Comparison of ENCODE assay signal across 23 cellular contexts in genomic region chr16:27491894-27492587, GRCh38. TPM values are rescaled to one million over a fixed set of nuclear protein-coding genes. Genes with fewer than 3 reads are reported as not detected.
DNase-seq lines count a peak whose midpoint lies in the region; ATAC-seq, FAIRE-seq and TF ChIP-seq lines count a peak whose summit lies in the region.
"Had no signal": no experiment of that assay in that cellular context is flagged by ENCODE, and none has a peak within 500 bp of the region (broad histone marks: within the 10 kb centered on the region; RNA-seq: fewer than 3 reads in every experiment).

No MANE protein-coding gene starts in this region.

- peaks cover 34% of the 10 kb centered on the region for H3K36me3 Mint-ChIP-seq in astrocyte (ENCODE audit: low read depth, unreplicated experiment)

- no peak overlapping the region for H2BK20ac ChIP-seq in IMR-90 (ENCODE audit: low read depth, low read length)

- BruUV-seq in IMR-90 (replicated peaks; lab: Mats Ljungman, UMichigan), result no TSS peak

- intact Hi-C loops in IMR-90 (cut with micrococcal nuclease) (loop anchor here (5.0 kb wide), 1 partner anchor 50 kb away; no protein-coding TSS in a partner anchor), spleen (cut with DNase I; ENCODE audit: low total_unique reads) (no loop called here)

- no peak overlapping the region for H2BK120ac ChIP-seq in IMR-90 (ENCODE audit: low read depth, low read length)

- 0 out of 2 replicates have a peak overlapping the region, but pooled peaks have one; percentile 0 for H3K14ac ChIP-seq in IMR-90 (replicated peaks; ENCODE audit: low read depth, low read length)

- H2AK5ac ChIP-seq in IMR-90 (ENCODE audit: low read depth, low read length), result no peak overlapping the region

- H3K18ac ChIP-seq in IMR-90 (ENCODE audit: low read depth, low read length), result no peak overlapping the region

- no peak overlapping the region for H3K27ac Mint-ChIP-seq in astrocyte (ENCODE audit: unreplicated experiment)
- H3K27ac Mint-ChIP-seq: activated CD8-positive, alpha-beta memory T cell treated with anti-CD3 and anti-CD28 coated beads, Interleukin-2, amount 10 ng/mL, durations not matched to agents 7 days and 5 days; B cell had no signal

- TF ChIP-seq CTCF in IMR-90 (conservative IDR thresholded peaks at IDR 0.05; ENCODE audit: low read depth, low read length), result no peak
- no peak for TF ChIP-seq CTCF in astrocyte (IDR thresholded peaks at IDR 0.05; ENCODE audit: insufficient read depth, low read depth, low read length)
- peak in 1 of 11 experiments; percentile 5 for TF ChIP-seq CTCF in spleen (IDR thresholded peaks at IDR 0.05 in 8 of 11, conservative IDR thresholded peaks at IDR 0.05 in 3 of 11)

- TF ChIP-seq RAD21 in IMR-90 (IDR thresholded peaks at IDR 0.05; ENCODE audit: low read length), result no peak

- H3K9me3 ChIP-seq in IMR-90 (ENCODE audit: control insufficient read depth, insufficient read depth, low read length), result no peaks in the 10 kb centered on the region
- H3K9me3 ChIP-seq in astrocyte (ENCODE audit: insufficient read depth, low read depth, low read length), result no peaks in the 10 kb centered on the region
- no peaks in the 10 kb centered on the region for H3K9me3 ChIP-seq in spleen
- H3K9me3 ChIP-seq: testis had no signal

- no peak overlapping the region for H3K23ac ChIP-seq in IMR-90 (ENCODE audit: low read depth, low read length)

- peaks cover 2% of the 10 kb centered on the region for H3K79me2 ChIP-seq in astrocyte (ENCODE audit: insufficient read depth, low read length)

- H4K5ac ChIP-seq in IMR-90 (ENCODE audit: low read depth, low read length), result no peak overlapping the region

- H2AFZ ChIP-seq in IMR-90 (replicated peaks; ENCODE audit: low read length, poor library complexity) (no peak overlapping the region), astrocyte (ENCODE audit: low read depth, low read length) (no peak overlapping the region)
- H2AFZ ChIP-seq: PC-9 had no signal

- H3K9ac ChIP-seq in IMR-90 (ENCODE audit: low read depth, low read length) (no peak overlapping the region), astrocyte (ENCODE audit: low read length) (no peak overlapping the region)

- 0 out of 2 replicates have a peak overlapping the region, but pooled peaks have one; percentile 3 for H3K4ac ChIP-seq in IMR-90 (ENCODE audit: low read depth, low read length)

- DNase-seq in IMR-90, result no peak
- DNase-seq in astrocyte (ENCODE audit: low read depth), result no peak
- peak; percentile 73 for DNase-seq in islet precursor cell
- DNase-seq in spleen, result peak; percentile 66
- DNase-seq in NCI-H226, result no peak
- no peak for DNase-seq in HuH-7.5 (ENCODE audit: low spot score)
- DNase-seq in stimulated activated naive CD8-positive, alpha-beta T cell treated with anti-CD3 and anti-CD28 coated beads, Interleukin-15, Interleukin-2, amounts not matched to agents 100 U/mL and 50 U/mL, for 24 hours, result no peak
- DNase-seq in middle frontal gyrus (ENCODE audit: extremely low spot score, low spot score), result no peak
- DNase-seq: activated CD4-positive, CD25-positive, alpha-beta regulatory T cell; activated CD8-positive, alpha-beta memory T cell treated with anti-CD3 and anti-CD28 coated beads, Interleukin-2, amount 10 ng/mL, durations not matched to agents 7 days and 5 days; activated effector memory CD4-positive, alpha-beta T cell treated with Interleukin-2 at 50 U/mL for 16 hours; anterior cingulate cortex; Calu3; foreskin fibroblast; NCI-H1048; NCI-H2107; NCI-H69; PC-9; stimulated activated CD4-positive, alpha-beta T cell treated with anti-CD3 and anti-CD28 coated beads, Interleukin-4, amount 100 ng/mL, for 1 hour; testis had no signal

- in situ Hi-C loops in IMR-90 (cut with MboI; ENCODE audit: low sequenced_read_pairs), result no loop called here

- H3K27ac ChIP-seq in IMR-90 (ENCODE audit: insufficient read depth, low read length) (no peak overlapping the region), astrocyte (ENCODE audit: low read depth, low read length) (peak overlapping the region; percentile 30), spleen (peak overlapping the region in 5 of 8 donors; percentile 33 to 78 (median 52))
- H3K27ac ChIP-seq: PC-9, testis had no signal

- no peak overlapping the region for H2BK15ac ChIP-seq in IMR-90 (ENCODE audit: low read depth, low read length)

- TF ChIP-seq POLR2A in IMR-90 (IDR thresholded peaks at IDR 0.05; ENCODE audit: low read depth, low read length) (no peak), spleen (IDR thresholded peaks at IDR 0.05) (no peak)

- no peak for ATAC-seq in IMR-90 (ENCODE audit: low read depth)
- ATAC-seq in stimulated activated naive CD8-positive, alpha-beta T cell treated with anti-CD3 and anti-CD28 coated beads, Interleukin-15, Interleukin-2, amounts not matched to agents 100 U/mL and 50 U/mL, for 24 hours, result no peak
- ATAC-seq: activated CD8-positive, alpha-beta memory T cell treated with anti-CD3 and anti-CD28 coated beads, Interleukin-2, amount 10 ng/mL, durations not matched to agents 7 days and 5 days; HCT116 had no signal

- peaks cover 4 to 18% of the 10 kb centered on the region in 2 experiments; a peak in 1 of 4 replicates for H3K79me1 ChIP-seq in IMR-90 (ENCODE audit: low read depth in 1 of 2, low read length in 2 of 2)

- no peaks in the 10 kb centered on the region for H3K27me3 ChIP-seq in IMR-90 (ENCODE audit: control insufficient read depth, insufficient read depth, low read length)
- H3K27me3 ChIP-seq in astrocyte (ENCODE audit: insufficient read depth, low read length), result no peaks in the 10 kb centered on the region
- no peaks in the 10 kb centered on the region for H3K27me3 ChIP-seq in spleen (replicated peaks in 1 of 7)
- H3K27me3 ChIP-seq: testis had no signal

- peaks cover 13% of the 10 kb centered on the region for H3K9me1 ChIP-seq in IMR-90 (ENCODE audit: insufficient read depth, low read length)

- no peaks in the 10 kb centered on the region for H3K27me3 Mint-ChIP-seq in astrocyte (ENCODE audit: low read depth, unreplicated experiment)
- H3K27me3 Mint-ChIP-seq: activated CD8-positive, alpha-beta memory T cell treated with anti-CD3 and anti-CD28 coated beads, Interleukin-2, amount 10 ng/mL, durations not matched to agents 7 days and 5 days; B cell had no signal

- H3K4me2 ChIP-seq in IMR-90 (ENCODE audit: low read depth, low read length) (no peak overlapping the region), astrocyte (ENCODE audit: low read length) (peak overlapping the region; percentile 22)
- H3K4me2 ChIP-seq: PC-9 had no signal

- peaks cover 12% of the 10 kb centered on the region for H3K4me1 ChIP-seq in IMR-90 (ENCODE audit: control insufficient read depth, insufficient read depth, low read length)
- H3K4me1 ChIP-seq in astrocyte (ENCODE audit: insufficient read depth, low read length), result peaks cover 29% of the 10 kb centered on the region
- no peaks in the 10 kb centered on the region for H3K4me1 ChIP-seq in spleen
- H3K4me1 ChIP-seq: testis had no signal

- H4K20me1 ChIP-seq in IMR-90 (ENCODE audit: insufficient read depth, low read length) (no peaks in the 10 kb centered on the region), astrocyte (ENCODE audit: insufficient read depth, low read length) (peaks cover 3% of the 10 kb centered on the region)

- no peaks in the 10 kb centered on the region for H3K9me3 Mint-ChIP-seq in astrocyte (ENCODE audit: unreplicated experiment)

- H3K4me3 ChIP-seq in IMR-90 (ENCODE audit: insufficient read depth, low read depth, low read length), result no peak overlapping the region
- no peak overlapping the region for H3K4me3 ChIP-seq in astrocyte (ENCODE audit: insufficient read depth, low read depth, low read length)
- no peak overlapping the region for H3K4me3 ChIP-seq in spleen
- H3K4me3 ChIP-seq: PC-9, testis had no signal

- no peak overlapping the region; the same call in 1 of the 2 replicates for H4K91ac ChIP-seq in IMR-90 (ENCODE audit: insufficient read depth, low read depth, low read length)

- no peak overlapping the region for H2BK5ac ChIP-seq in IMR-90 (ENCODE audit: low read depth, low read length, poor library complexity, severe bottlenecking)

- POLR2A ChIA-PET in IMR-90 (lab: Charles Lee; ENCODE audit: unreplicated experiment), result no interaction called here

- WGBS in IMR-90 (ENCODE audit: extremely low coverage in 2 of 2, insufficient read length in 1 of 2), 2 experiments, result 97% methylated on average over 7 of the region's 16 CpGs; no CpG with 5 or more reads in 1 of the 2 experiments
- 81 to 91% (median 88%) methylated on average over 14 to 16 of the region's 16 CpGs for WGBS in spleen, 5 donors

- no peak overlapping the region for H3K4me3 Mint-ChIP-seq in astrocyte (ENCODE audit: unreplicated experiment)
- H3K4me3 Mint-ChIP-seq: activated CD8-positive, alpha-beta memory T cell treated with anti-CD3 and anti-CD28 coated beads, Interleukin-2, amount 10 ng/mL, durations not matched to agents 7 days and 5 days; B cell had no signal

- dilution Hi-C loops in IMR-90 (cut with HindIII; ENCODE audit: low sequenced_read_pairs, unreplicated experiment), result no loop called here

- no peak overlapping the region for H2AK9ac ChIP-seq in IMR-90 (replicated peaks; ENCODE audit: low read depth, low read length, poor library complexity)

- H3K36me3 ChIP-seq in IMR-90 (ENCODE audit: control insufficient read depth, insufficient read depth, low read length) (peaks cover 72% of the 10 kb centered on the region), astrocyte (ENCODE audit: insufficient read depth, low read length) (peaks cover 59% of the 10 kb centered on the region), spleen (peaks cover 0 to 100% (median 98%) of the 10 kb centered on the region in 6 donors)

- no peak overlapping the region for H3K56ac ChIP-seq in IMR-90 (ENCODE audit: extremely low read depth, insufficient read depth, low read length)

- H4K8ac ChIP-seq in IMR-90 (ENCODE audit: low read depth in 2 of 2, low read length in 2 of 2), result 0 out of 4 replicates have a peak overlapping the region, but pooled peaks of 1 of the 2 experiments have one; percentile 19

- no peaks in the 10 kb centered on the region for H3K4me1 Mint-ChIP-seq in astrocyte (ENCODE audit: low read depth, unreplicated experiment)
- H3K4me1 Mint-ChIP-seq: activated CD8-positive, alpha-beta memory T cell treated with anti-CD3 and anti-CD28 coated beads, Interleukin-2, amount 10 ng/mL, durations not matched to agents 7 days and 5 days; B cell had no signal

- no peak for FAIRE-seq in astrocyte (lab: Jason Lieb, UNC)
- FAIRE-seq: GM19239 had no signal

- CTCF ChIA-PET in IMR-90 (lab: Yijun Ruan, JAX), result no interaction called here

RNA-seq across cellular contexts. Expression of gene GTF3C1, which starts 57.7 kb away (rescaled TPM):
- total RNA-seq in IMR-90 (2012; rRNA removed) (62.5 and 68.1 TPM in 2 replicates), astrocyte (103 TPM in 2 replicates), spleen (10 to 100 TPM; 46.6 to 68.6 (median 59.6) TPM)
- polyA plus RNA-seq in IMR-90 (2012; rRNA removed) (50.8 and 53.6 TPM in 2 replicates), spleen (10 to 100 TPM; 28.8 to 49.9 (median 48.9) TPM)
- polyA plus RNA-seq in IMR-90 (2012; cell fraction: cytosol; rRNA removed), result 43.5 and 56.7 TPM in 2 replicates
- 96.1 and 177 TPM in 2 replicates for polyA plus RNA-seq in IMR-90 (2012; cell fraction: nucleus; rRNA removed; ENCODE audit: low replicate concordance)

RNA-seq across cellular contexts. Expression of gene KATNIP, which starts 57.9 kb away (rescaled TPM):
- total RNA-seq in IMR-90 (2012; rRNA removed) (16.7 and 18.9 TPM in 2 replicates), astrocyte (18.1 and 21.1 TPM in 2 replicates), spleen (10 to 100 TPM; 24.8 to 40.7 (median 32.7) TPM)
- polyA plus RNA-seq in IMR-90 (2012; rRNA removed) (17.5 and 18.6 TPM in 2 replicates), spleen (1 to 10 TPM; 3.8 to 6.5 (median 3.9) TPM)
- polyA plus RNA-seq in IMR-90 (2012; cell fraction: cytosol; rRNA removed), result 10.9 and 13.5 TPM in 2 replicates
- polyA plus RNA-seq in IMR-90 (2012; cell fraction: nucleus; rRNA removed; ENCODE audit: low replicate concordance), result 62.6 and 75.3 TPM in 2 replicates

Comparison
In these comparisons a context has a peak if more than half of its experiments do, and no peak if none do; other contexts are left out.
1. DNase-seq: peak in islet precursor cell (single experiment) and spleen (single experiment); none in IMR-90 (single experiment), astrocyte (single experiment), NCI-H226 (single experiment), HuH-7.5 (single experiment), stimulated activated naive CD8-positive, alpha-beta T cell treated with anti-CD3 and anti-CD28 coated beads, Interleukin-15, Interleukin-2, amounts not matched to agents 100 U/mL and 50 U/mL, for 24 hours (single experiment) and middle frontal gyrus (single experiment).